Comparison of ENCODE assay signal across 20 cellular contexts in genomic region chr16:80009971-80010659, GRCh38.
DNase-seq lines count a peak whose midpoint lies in the region; ATAC-seq and TF ChIP-seq lines count a peak whose summit lies in the region.
"Had no signal": no experiment of that assay in that cellular context is flagged by ENCODE, and none has a peak within 500 bp of the region (broad histone marks: within the 10 kb centered on the region; RNA-seq: fewer than 3 reads in every experiment).

No MANE protein-coding gene starts in this region.

- DNase-seq in right cardiac atrium, result no peak
- no peak for DNase-seq in Right ventricle myocardium inferior (ENCODE audit: missing footprints)
- DNase-seq in RPMI7951 (ENCODE audit: low read depth), result peak; percentile 62
- DNase-seq in fibroblast of villous mesenchyme (ENCODE audit: low read depth), result peak; percentile 42
- DNase-seq in stromal cell of bone marrow (ENCODE audit: low read depth), result peak; percentile 40
- no peak for DNase-seq in activated CD4-positive, alpha-beta T cell treated with anti-CD3 and anti-CD28 coated beads, Interleukin-2, amount 50 U/mL, for 4 hours
- no peak for DNase-seq in omental fat pad (ENCODE audit: low spot score)
- no peak for DNase-seq in NCI-H446 (lab: John Stamatoyannopoulos, UW)
- DNase-seq: 8988T, Calu3, DMS79 treated with DMSO at 0.1 percent for 48 hours, H7, NCI-H1092 treated with DMSO at 0.1 percent for 48 hours, NCI-H1436 treated with DMSO at 0.1 percent for 48 hours, NCI-H187 treated with DMSO at 0.1 percent for 48 hours, NCI-H446 treated with DMSO at 0.1 percent for 48 hours, NCI-H526, PC-9, RPMI8226, SHP77 had no signal

- intact Hi-C loops in right cardiac atrium (cut with DNase I) (no loop called here), Right ventricle myocardium inferior (cut with DNase I) (no loop called here)

- no peak overlapping the region for H3K27ac ChIP-seq in right cardiac atrium (ENCODE audit: low read length)
- H3K27ac ChIP-seq: PC-9 had no signal

- H3K27me3 ChIP-seq in right cardiac atrium (ENCODE audit: control insufficient read depth, insufficient read depth), result no peaks in the 10 kb centered on the region

- no peaks in the 10 kb centered on the region for H3K9me3 ChIP-seq in right cardiac atrium (ENCODE audit: control insufficient read depth, low read length)

- H3K4me3 ChIP-seq in right cardiac atrium (ENCODE audit: low read length) (no peak overlapping the region), fibroblast of villous mesenchyme (ENCODE audit: low read depth, low read length) (no peak overlapping the region)
- H3K4me3 ChIP-seq: PC-9 had no signal

- TF ChIP-seq CTCF in fibroblast of villous mesenchyme (IDR thresholded peaks at IDR 0.05; ENCODE audit: insufficient read depth, low read depth, low read length), result no peak
- TF ChIP-seq CTCF in omental fat pad (IDR thresholded peaks at IDR 0.05), result no peak

- ATAC-seq in right cardiac atrium (peak; percentile 48 to 86), Right ventricle myocardium inferior (no peak), omental fat pad (ENCODE audit: low FRiP score) (no peak)

- no peaks in the 10 kb centered on the region for H3K4me1 ChIP-seq in right cardiac atrium (ENCODE audit: control insufficient read depth, insufficient read depth, low read length)

- WGBS in right cardiac atrium, result 60% methylated on average over 4 of the region's 4 CpGs

Comparison
In these comparisons a context has a peak if more than half of its experiments do, and no peak if none do; other contexts are left out.
1. ATAC-seq: peak in right cardiac atrium (2 of 2); none in Right ventricle myocardium inferior (single experiment) and omental fat pad (single experiment).
2. DNase-seq: peak in RPMI7951 (single experiment), fibroblast of villous mesenchyme (single experiment) and stromal cell of bone marrow (single experiment); none in right cardiac atrium (0 of 3), Right ventricle myocardium inferior (single experiment), activated CD4-positive, alpha-beta T cell treated with anti-CD3 and anti-CD28 coated beads, Interleukin-2, amount 50 U/mL, for 4 hours (0 of 2), omental fat pad (single experiment) and NCI-H446 (0 of 2).